Comparison of ENCODE assay signal across 9 cellular contexts in genomic region chr10:106711313-106711906, GRCh38.
A peak's percentile ranks its signal among the peaks of the same experiment; 100 is the strongest.
DNase-seq lines count a peak whose midpoint lies in the region; ATAC-seq and TF ChIP-seq lines count a peak whose summit lies in the region.
"Had no signal": no experiment of that assay in that cellular context is flagged by ENCODE, and none has a peak within 500 bp of the region (broad histone marks: within the 10 kb centered on the region; RNA-seq: fewer than 3 reads in every experiment).

No MANE protein-coding gene starts in this region.

- no peaks in the 10 kb centered on the region for H3K27me3 ChIP-seq in prostate gland (replicated peaks; ENCODE audit: insufficient read depth)
- H3K27me3 ChIP-seq: BLaER1 treated with 17β-estradiol and CSF1 and Interleukin-3, amounts not matched to agents 10 nM and 100 nM had no signal

- peak; percentile 35 for DNase-seq in NCI-H1694 (lab: John Stamatoyannopoulos, UW)
- DNase-seq in NCI-H1694 treated with DMSO at 0.1 percent for 48 hours (lab: John Stamatoyannopoulos, UW): no peak
- peak; percentile 14 for DNase-seq in SW480 (ENCODE audit: low spot score)
- DNase-seq in fibroblast of pulmonary artery (ENCODE audit: low read depth): peak; percentile 22
- DNase-seq in posterior cingulate gyrus: peak in 7 of 10 donors; percentile 38 to 87 (median 52)
- DNase-seq in prostate gland (ENCODE audit: low spot score): no peak

- 73% methylated on average over 6 of the region's 6 CpGs for WGBS in prostate gland

- no peaks in the 10 kb centered on the region for H3K36me3 ChIP-seq in prostate gland
- H3K36me3 ChIP-seq: BLaER1 treated with 17β-estradiol and CSF1 and Interleukin-3, amounts not matched to agents 10 nM and 100 nM had no signal

- TF ChIP-seq POLR2A in prostate gland (IDR thresholded peaks at IDR 0.05): no peak

- no peaks in the 10 kb centered on the region for H3K4me1 ChIP-seq in prostate gland (replicated peaks)

- intact Hi-C loops in posterior cingulate gyrus (cut with DNase I): no loop called here
- intact Hi-C loops in prostate gland (cut with DNase I): no loop called here

- ATAC-seq in GM21423 (IDR thresholded peaks at IDR 0.05; ENCODE audit: unreplicated experiment) (peak; percentile 88), HG03565 (IDR thresholded peaks at IDR 0.05; ENCODE audit: unreplicated experiment) (peak; percentile 73)

- H3K4me3 ChIP-seq in fibroblast of pulmonary artery (replicated peaks; ENCODE audit: low read depth, low read length) (no peak overlapping the region), prostate gland (no peak overlapping the region)
- H3K4me3 ChIP-seq: BLaER1 treated with 17β-estradiol and CSF1 and Interleukin-3, amounts not matched to agents 10 nM and 100 nM had no signal

- H3K27ac ChIP-seq in prostate gland: no peak overlapping the region
- H3K27ac ChIP-seq: BLaER1 treated with 17β-estradiol and CSF1 and Interleukin-3, amounts not matched to agents 10 nM and 100 nM had no signal

- TF ChIP-seq CTCF in fibroblast of pulmonary artery (IDR thresholded peaks at IDR 0.05; ENCODE audit: low read length, missing control alignments): peak; percentile 68
- peak in 1 of 4 experiments; percentile 35 for TF ChIP-seq CTCF in prostate gland (IDR thresholded peaks at IDR 0.05)

- H3K9me3 ChIP-seq in prostate gland: no peaks in the 10 kb centered on the region

Comparison
In these comparisons a context has a peak if more than half of its experiments do, and no peak if none do; other contexts are left out.
1. DNase-seq: peak in NCI-H1694 (single experiment), SW480 (single experiment), fibroblast of pulmonary artery (single experiment) and posterior cingulate gyrus (7 of 10); none in NCI-H1694 treated with DMSO at 0.1 percent for 48 hours (single experiment) and prostate gland (single experiment).